ENCODE assay signal across 8 cellular contexts in the genomic region with DNA sequence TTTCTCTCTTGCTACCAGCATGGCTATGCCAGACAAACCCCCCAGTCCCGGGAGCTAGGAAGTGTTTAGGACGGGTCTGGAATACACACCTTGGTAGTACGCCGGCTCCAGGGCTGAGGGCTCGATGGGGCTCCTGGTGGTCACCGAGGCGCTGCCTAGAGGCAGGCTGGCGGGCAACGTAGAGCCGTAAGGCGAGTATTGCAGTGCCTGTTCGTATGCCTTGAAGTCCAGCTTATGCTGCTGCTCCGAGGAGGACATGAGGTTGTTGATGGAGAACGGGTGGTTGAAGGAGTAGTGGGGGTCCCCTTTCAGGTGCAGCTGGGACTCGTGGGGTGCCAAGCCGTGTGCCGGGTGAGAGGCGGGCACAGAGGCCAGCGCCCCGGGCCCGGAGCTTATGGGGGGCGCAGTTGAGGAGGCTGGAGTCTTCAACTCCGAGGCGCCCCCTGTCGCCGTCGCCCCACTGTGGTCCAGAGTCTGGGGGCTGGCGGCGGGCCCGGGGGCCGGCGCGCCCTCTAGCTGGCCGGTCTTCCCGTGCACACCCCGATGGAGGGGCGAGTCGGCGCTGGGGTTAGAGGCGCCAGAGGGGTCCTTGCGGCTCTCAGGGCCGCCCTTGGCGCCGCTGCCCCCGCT. TPM values are rescaled to one million over a fixed set of nuclear protein-coding genes. Genes with fewer than 3 reads are reported as not detected.
A peak's percentile ranks its signal among the peaks of the same experiment; 100 is the strongest.
DNase-seq lines count a peak whose midpoint lies in the region; ATAC-seq lines count a peak whose summit lies in the region.
"Had no signal": no experiment of that assay in that cellular context is flagged by ENCODE, and none has a peak within 500 bp of the region (broad histone marks: within the 10 kb centered on the region; RNA-seq: fewer than 3 reads in every experiment).

No MANE protein-coding gene starts in this region.

- H3K27ac ChIP-seq in esophagus (ENCODE audit: low read depth in 2 of 2, low read length in 1 of 2), result peak overlapping the region; percentile 78 to 80
- no peak overlapping the region for H3K27ac ChIP-seq in rectal smooth muscle tissue (ENCODE audit: low read depth, low read length)

- H3K9ac ChIP-seq in rectal smooth muscle tissue (ENCODE audit: low read length), result peak overlapping the region; percentile 4

- H3K27me3 ChIP-seq in HAP-1 (ENCODE audit: low read depth) (no peaks in the 10 kb centered on the region), esophagus (ENCODE audit: control insufficient read depth in 1 of 2, insufficient read depth in 2 of 2, low read length in 2 of 2) (no peaks in the 10 kb centered on the region), rectal smooth muscle tissue (ENCODE audit: control insufficient read depth, insufficient read depth, low read length) (peaks cover 28% of the 10 kb centered on the region)

- H3K9me3 ChIP-seq in HAP-1, result no peaks in the 10 kb centered on the region
- no peaks in the 10 kb centered on the region for H3K9me3 ChIP-seq in esophagus (ENCODE audit: control insufficient read depth in 2 of 2, insufficient read depth in 1 of 2, low read depth in 1 of 2, low read length in 1 of 2)

- DNase-seq in HAP-1 (ENCODE audit: low spot score in 2 of 2) (peak; percentile 52 to 72), NCI-H2196 treated with DMSO at 0.1 percent for 48 hours (lab: John Stamatoyannopoulos, UW; ENCODE audit: unreplicated experiment) (peak; percentile 54), NCI-H226 (no peak), NOMO-1 (lab: John Stamatoyannopoulos, UW; ENCODE audit: unreplicated experiment in 2 of 2) (no peak), sciatic nerve (ENCODE audit: low spot score) (no peak)

- H3K4me1 ChIP-seq in HAP-1 (peaks cover 29% of the 10 kb centered on the region), esophagus (ENCODE audit: control insufficient read depth in 2 of 2, insufficient read depth in 2 of 2, low read length in 1 of 2) (no peaks in the 10 kb centered on the region), rectal smooth muscle tissue (ENCODE audit: control insufficient read depth, insufficient read depth, low read length) (peaks cover 3% of the 10 kb centered on the region)

- ATAC-seq in sciatic nerve, result no peak

- WGBS in esophagus, 2 donors, result 4 to 5% methylated on average over 36 to 45 of the region's 45 CpGs

- H3K4me3 ChIP-seq in HAP-1 (peak overlapping the region; percentile 41), esophagus (ENCODE audit: low read depth in 1 of 2, low read length in 2 of 2) (peak overlapping the region; percentile 50 to 79), rectal smooth muscle tissue (ENCODE audit: low read length) (peak overlapping the region; percentile 58)

- peaks cover 22% of the 10 kb centered on the region for H3K36me3 ChIP-seq in HAP-1 (replicated peaks)
- peaks cover 0 to 2% of the 10 kb centered on the region in 2 donors for H3K36me3 ChIP-seq in esophagus (ENCODE audit: control insufficient read depth in 2 of 2, insufficient read depth in 2 of 2, low read length in 1 of 2)
- H3K36me3 ChIP-seq in rectal smooth muscle tissue (ENCODE audit: control insufficient read depth, insufficient read depth, low read length), result no peaks in the 10 kb centered on the region

- intact Hi-C loops in sciatic nerve (cut with DNase I), result no loop called here

- in situ Hi-C loops in HAP-1 (cut with MboI; ENCODE audit: low sequenced_read_pairs), result no loop called here

RNA-seq across cellular contexts. Expression of a gene that starts 3.6 kb away (rescaled TPM):
- polyA plus RNA-seq in esophagus, result 10 to 100 TPM in 1 of 2 donors, 1 to 10 TPM in 1; 9.5 to 10.1 TPM
- total RNA-seq in sciatic nerve, result 0.94 TPM
- total RNA-seq: M059J had no signal

RNA-seq across cellular contexts. Expression of a gene that starts 4.0 kb away (rescaled TPM):
- polyA plus RNA-seq in esophagus, result 1 to 10 TPM in 1 of 2 donors, under 1 TPM in 1; 0.27 to 2.4 TPM
- not detected for total RNA-seq in sciatic nerve
- total RNA-seq: M059J had no signal

Comparison
In these comparisons a context has a peak if more than half of its experiments do, and no peak if none do; other contexts are left out.
1. DNase-seq: peak in HAP-1 (2 of 2) and NCI-H2196 treated with DMSO at 0.1 percent for 48 hours (single experiment); none in NCI-H226 (single experiment), NOMO-1 (0 of 2) and sciatic nerve (single experiment).
2. Peak in every context shown above with its lines, with median percentiles within 50 percentile points of each other: H3K4me3 ChIP-seq.